Comparison of ENCODE assay signal across 19 cellular contexts in genomic region chr3:190294030-190294429, GRCh38. TPM values are rescaled to one million over a fixed set of nuclear protein-coding genes. Genes with fewer than 3 reads are reported as not detected.
DNase-seq lines count a peak whose midpoint lies in the region; ATAC-seq and TF ChIP-seq lines count a peak whose summit lies in the region.
"Had no signal": no experiment of that assay in that cellular context is flagged by ENCODE, and none has a peak within 500 bp of the region (broad histone marks: within the 10 kb centered on the region; RNA-seq: fewer than 3 reads in every experiment).

No MANE protein-coding gene starts in this region.

- H3K9me3 ChIP-seq in neural progenitor cell (ENCODE audit: low read depth): no peaks in the 10 kb centered on the region

- H3K9me3 Mint-ChIP-seq in neural progenitor cell: peaks cover 19% of the 10 kb centered on the region
- H3K9me3 Mint-ChIP-seq in chondrocyte (ENCODE audit: low read depth): peaks cover 14% of the 10 kb centered on the region

- peak overlapping the region; percentile 59 for H3K27ac ChIP-seq in neural progenitor cell
- H3K27ac ChIP-seq: 22Rv1, A549, C4-2B, KMS-11 had no signal

- no peak overlapping the region for H2AFZ ChIP-seq in neural progenitor cell (replicated peaks)

- peaks cover 2% of the 10 kb centered on the region for H3K27me3 Mint-ChIP-seq in neural progenitor cell (ENCODE audit: insufficient read depth, low read depth)
- H3K27me3 Mint-ChIP-seq in chondrocyte (ENCODE audit: low read depth): no peaks in the 10 kb centered on the region
- H3K27me3 Mint-ChIP-seq: CD4-positive, alpha-beta T cell had no signal

- peak overlapping the region; percentile 30 for H3K4me2 ChIP-seq in neural progenitor cell
- H3K4me2 ChIP-seq: A549, KMS-11 had no signal

- H3F3A ChIP-seq in neural progenitor cell (ENCODE audit: low read depth): peaks cover 18% of the 10 kb centered on the region

- H3K36me3 ChIP-seq in neural progenitor cell: no peaks in the 10 kb centered on the region

- H3K4me3 ChIP-seq in neural progenitor cell: no peak overlapping the region
- H3K4me3 ChIP-seq: A549 had no signal

- no peak overlapping the region for H3K9ac ChIP-seq in neural progenitor cell
- H3K9ac ChIP-seq: KMS-11 had no signal

- no peaks in the 10 kb centered on the region for H3K79me2 ChIP-seq in neural progenitor cell (ENCODE audit: low read depth)

- H3K36me3 Mint-ChIP-seq in neural progenitor cell (peaks cover 6% of the 10 kb centered on the region), chondrocyte (ENCODE audit: low read depth) (no peaks in the 10 kb centered on the region)

- H3K27me3 ChIP-seq in neural progenitor cell: no peaks in the 10 kb centered on the region

- DNase-seq in DMS53 (lab: John Stamatoyannopoulos, UW) (peak; percentile 2), DMS53 treated with DMSO at 0.1 percent for 48 hours (lab: John Stamatoyannopoulos, UW; ENCODE audit: unreplicated experiment) (no peak), left lobe of liver (ENCODE audit: low spot score) (no peak), neural progenitor cell (ENCODE audit: low spot score) (peak; percentile 26), chondrocyte (ENCODE audit: low spot score) (no peak)
- DNase-seq: AML-193; Caco-2; CD4-positive, alpha-beta T cell; DMS79 treated with DMSO at 0.1 percent for 48 hours; GOT3; H7; HFFc6 had no signal

- H3K27ac Mint-ChIP-seq in neural progenitor cell: peak overlapping the region; percentile 76
- H3K27ac Mint-ChIP-seq in chondrocyte (ENCODE audit: unreplicated experiment): no peak overlapping the region
- H3K27ac Mint-ChIP-seq: CD4-positive, alpha-beta T cell; HFFc6 had no signal

- TF ChIP-seq CTCF in neural progenitor cell (IDR thresholded peaks at IDR 0.05) (no peak), chondrocyte (IDR thresholded peaks at IDR 0.05) (no peak)

- H3K4me1 ChIP-seq in neural progenitor cell: peaks cover 24% of the 10 kb centered on the region
- H3K4me1 ChIP-seq: Caco-2 had no signal

- no peaks in the 10 kb centered on the region for H4K20me1 ChIP-seq in neural progenitor cell (ENCODE audit: low read depth)

- H3K4me1 Mint-ChIP-seq in neural progenitor cell: peaks cover 8% of the 10 kb centered on the region
- no peaks in the 10 kb centered on the region for H3K4me1 Mint-ChIP-seq in chondrocyte (ENCODE audit: low read depth)

- no peak overlapping the region for H3K4me3 Mint-ChIP-seq in neural progenitor cell
- H3K4me3 Mint-ChIP-seq in chondrocyte (ENCODE audit: unreplicated experiment): no peak overlapping the region
- H3K4me3 Mint-ChIP-seq: CD4-positive, alpha-beta T cell; HFFc6 had no signal

- ATAC-seq in left lobe of liver (peak; percentile 27), HG03565 (IDR thresholded peaks at IDR 0.05; ENCODE audit: unreplicated experiment) (no peak), GM18520 (IDR thresholded peaks at IDR 0.05; ENCODE audit: unreplicated experiment) (no peak)
- ATAC-seq: A549, HCT116 had no signal

RNA-seq across cellular contexts. Expression of gene CLDN1, which starts 28.2 kb away (rescaled TPM):
- total RNA-seq in left lobe of liver (109 TPM), neural progenitor cell (ENCODE audit: low replicate concordance) (0.24 and 0.34 TPM in 2 replicates), chondrocyte (7.3 to 13.8 TPM (median 13.1 TPM) in 3 replicates)

Comparison
In these comparisons a context has a peak if more than half of its experiments do, and no peak if none do; other contexts are left out.
1. DNase-seq: peak in DMS53 (single experiment) and neural progenitor cell (single experiment); none in DMS53 treated with DMSO at 0.1 percent for 48 hours (single experiment), left lobe of liver (single experiment) and chondrocyte (single experiment).